Comparison of ENCODE assay signal across 8 cellular contexts in genomic region chr7:157568785-157569584, GRCh38.
A peak's percentile ranks its signal among the peaks of the same experiment; 100 is the strongest.
DNase-seq lines count a peak whose midpoint lies in the region; ATAC-seq and TF ChIP-seq lines count a peak whose summit lies in the region.

No MANE protein-coding gene starts in this region.

- no peaks in the 10 kb centered on the region for H3K9me3 Mint-ChIP-seq in natural killer cell treated with Interleukin-12 subunit alpha and Interleukin-12 subunit beta and Interleukin-15 and Interleukin-18, amount 100 ng/mL, for 72 hours

- peaks cover 11 to 23% of the 10 kb centered on the region in 2 donors for H3K4me1 Mint-ChIP-seq in natural killer cell treated with Interleukin-12 subunit alpha and Interleukin-12 subunit beta and Interleukin-15 and Interleukin-18, amount 100 ng/mL, for 72 hours (ENCODE audit: low read depth in 2 of 2)

- H3K9me3 ChIP-seq in BE2C, result no peaks in the 10 kb centered on the region

- H3K4me3 ChIP-seq in BE2C (ENCODE audit: low read depth, low read length), result peak overlapping the region; percentile 71

- peak; percentile 88 for ATAC-seq in GM21786 (IDR thresholded peaks at IDR 0.05; ENCODE audit: unreplicated experiment)
- peak; percentile 84 to 87 for ATAC-seq in natural killer cell treated with Interleukin-12 subunit alpha and Interleukin-12 subunit beta and Interleukin-15 and Interleukin-18, amount 100 ng/mL, for 72 hours

- peak overlapping the region; percentile 91 for H3K4me3 Mint-ChIP-seq in natural killer cell treated with Interleukin-12 subunit alpha and Interleukin-12 subunit beta and Interleukin-15 and Interleukin-18, amount 100 ng/mL, for 72 hours

- peak overlapping the region; percentile 37 to 64 for H3K27ac Mint-ChIP-seq in natural killer cell treated with Interleukin-12 subunit alpha and Interleukin-12 subunit beta and Interleukin-15 and Interleukin-18, amount 100 ng/mL, for 72 hours

- no peaks in the 10 kb centered on the region for H3K36me3 ChIP-seq in BE2C

- H3K27me3 Mint-ChIP-seq in natural killer cell treated with Interleukin-12 subunit alpha and Interleukin-12 subunit beta and Interleukin-15 and Interleukin-18, amount 100 ng/mL, for 72 hours, result peaks cover 18 to 33% of the 10 kb centered on the region in 2 donors

- no peaks in the 10 kb centered on the region for H3K27me3 ChIP-seq in BE2C

- H3K4me1 ChIP-seq in BE2C, result no peaks in the 10 kb centered on the region

- TF ChIP-seq CTCF in BE2C (IDR thresholded peaks at IDR 0.05; ENCODE audit: low read depth, low read length), result no peak

- H3K36me3 Mint-ChIP-seq in natural killer cell treated with Interleukin-12 subunit alpha and Interleukin-12 subunit beta and Interleukin-15 and Interleukin-18, amount 100 ng/mL, for 72 hours, result no peaks in the 10 kb centered on the region

- DNase-seq in BE2C (peak; percentile 41), NCI-H128 (lab: John Stamatoyannopoulos, UW; ENCODE audit: unreplicated experiment) (peak; percentile 57), activated T-cell treated with anti-CD3 and anti-CD28 coated beads for 4 hours (peak; percentile 14), fibroblast of gingiva (ENCODE audit: low read depth) (peak; percentile 7), AG08396 (ENCODE audit: low spot score) (no peak)
- DNase-seq in natural killer cell treated with Interleukin-12 subunit alpha and Interleukin-12 subunit beta and Interleukin-15 and Interleukin-18, amount 100 ng/mL, for 72 hours (ENCODE audit: low spot score), result peak; percentile 68
- peak; percentile 50 for DNase-seq in stimulated activated naive CD4-positive, alpha-beta T cell treated with Interleukin-2 at 50 U/mL for 16 hours (lab: John Stamatoyannopoulos, UW)
